Comparison of ENCODE assay signal across 30 cellular contexts in genomic region chr21:33122507-33122906, GRCh38. TPM values are rescaled to one million over a fixed set of nuclear protein-coding genes. Genes with fewer than 3 reads are reported as not detected.
"Had no signal": no experiment of that assay in that cellular context is flagged by ENCODE, and none has a peak within 500 bp of the region (broad histone marks: within the 10 kb centered on the region; RNA-seq: fewer than 3 reads in every experiment).

No MANE protein-coding gene starts in this region.

- H3K36me3 Mint-ChIP-seq: mesothelial cell of epicardium, naive B cell had no signal

- H3K36me3 ChIP-seq: colonic mucosa, esophagus squamous epithelium, gastrocnemius medialis, heart right ventricle, left lung, lower lobe of right lung had no signal

- H3K27me3 ChIP-seq: colonic mucosa had no signal

- H3K27ac Mint-ChIP-seq: dendritic cell treated with granulocyte-macrophage colony-stimulating factor and Interleukin-4, amounts not matched to agents 40 ng/mL and 50 ng/mL, for 4 days; effector memory CD8-positive, alpha-beta T cell; endodermal cell; mesothelial cell of epicardium; naive B cell had no signal

- ATAC-seq: effector memory CD8-positive, alpha-beta T cell; esophagus mucosa; gastrocnemius medialis; heart right ventricle; left cardiac atrium; left lung; left ventricle myocardium superior; lower lobe of right lung; mucosa of descending colon had no signal

- H3K4me3 Mint-ChIP-seq: dendritic cell treated with granulocyte-macrophage colony-stimulating factor and Interleukin-4, amounts not matched to agents 40 ng/mL and 50 ng/mL, for 4 days; effector memory CD8-positive, alpha-beta T cell; endodermal cell; mesothelial cell of epicardium; naive B cell had no signal

- H3K27ac ChIP-seq: colonic mucosa, epithelial cell of prostate, esophagus squamous epithelium, gastrocnemius medialis, heart right ventricle, left lung, lower lobe of right lung had no signal

- H3K9me3 Mint-ChIP-seq: dendritic cell treated with granulocyte-macrophage colony-stimulating factor and Interleukin-4, amounts not matched to agents 40 ng/mL and 50 ng/mL, for 4 days; effector memory CD8-positive, alpha-beta T cell; endodermal cell; mesothelial cell of epicardium; naive B cell had no signal

- H3K4me1 ChIP-seq: colonic mucosa, gastrocnemius medialis had no signal

- DNase-seq: colonic mucosa; cortex of kidney; effector CD8-positive, alpha-beta T cell; effector memory CD8-positive, alpha-beta T cell; esophagus squamous epithelium; foreskin melanocyte; gastrocnemius medialis; glutamatergic neuron; heart right ventricle; hippocampal formation; left cardiac atrium; left lung; left ventricle myocardium superior; lower lobe of right lung; mucosa of descending colon; naive B cell had no signal

- H3K4me3 ChIP-seq: colonic mucosa, esophagus squamous epithelium, gastrocnemius medialis, heart right ventricle, left lung, lower lobe of right lung, mucosa of descending colon had no signal

- FAIRE-seq: endometrium, islet of Langerhans, keratinocyte had no signal

- H3K9me3 ChIP-seq: colonic mucosa, esophagus squamous epithelium, gastrocnemius medialis, heart right ventricle, left lung, lower lobe of right lung, mucosa of descending colon had no signal

RNA-seq across cellular contexts. Expression of gene OLIG1, which starts 52.6 kb away (rescaled TPM):
- total RNA-seq: colonic mucosa, dermis microvascular lymphatic vessel endothelial cell, esophagus mucosa, esophagus squamous epithelium, glomerular endothelial cell, kidney epithelial cell, lung microvascular endothelial cell, mesenteric fat pad, mesothelial cell of epicardium, mucosa of descending colon, myocyte had no signal
- polyA plus RNA-seq: heart right ventricle, keratinocyte had no signal
